ENCODE assay signal across 14 cellular contexts in the genomic region with DNA sequence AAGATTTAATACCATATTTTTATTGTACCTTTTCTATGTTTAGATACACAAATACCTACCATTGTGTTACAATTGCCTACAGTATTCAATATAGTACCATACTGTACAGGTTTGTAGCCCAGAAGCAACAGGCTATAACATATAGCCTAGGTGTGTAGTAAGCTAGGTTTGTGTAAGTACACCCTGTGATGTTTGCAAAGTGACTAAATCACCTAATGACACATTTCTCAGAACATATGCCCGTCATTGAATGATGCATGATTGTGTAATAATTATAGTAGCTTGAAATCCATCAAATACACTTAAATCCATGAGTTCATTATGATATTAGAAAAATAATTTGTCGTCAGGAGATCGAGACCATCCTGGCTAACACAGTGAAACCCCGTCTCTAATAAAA. TPM values are rescaled to one million over a fixed set of nuclear protein-coding genes. Genes with fewer than 3 reads are reported as not detected.
DNase-seq lines count a peak whose midpoint lies in the region; ATAC-seq, FAIRE-seq and TF ChIP-seq lines count a peak whose summit lies in the region.
"Had no signal": no experiment of that assay in that cellular context is flagged by ENCODE, and none has a peak within 500 bp of the region (broad histone marks: within the 10 kb centered on the region; RNA-seq: fewer than 3 reads in every experiment).

No MANE protein-coding gene starts in this region.

- H3K4me1 ChIP-seq in A549 (0 out of 3 replicates have a peak, but pooled peaks cover 5% of the 10 kb centered on the region), PC-9 (replicated peaks; ENCODE audit: insufficient read depth) (peaks cover 13% of the 10 kb centered on the region; the same call in 1 of the 2 replicates), endothelial cell of umbilical vein (ENCODE audit: control insufficient read depth, extremely low read depth, insufficient read depth, low read length) (peaks cover 30% of the 10 kb centered on the region), kidney (ENCODE audit: control insufficient read depth in 1 of 2, insufficient read depth in 1 of 2, low read depth in 1 of 2, low read length in 2 of 2) (no peaks in the 10 kb centered on the region)
- peaks cover 42 to 99% (median 82%) of the 10 kb centered on the region in 10 experiments for H3K4me1 ChIP-seq in BLaER1 treated with 17β-estradiol and CSF1 and Interleukin-3, amounts not matched to agents 10 nM and 100 nM

- WGBS in A549 (ENCODE audit: missing lambda C conversion rate) = 42% methylated on average over 4 of the region's 4 CpGs

- H3K79me2 ChIP-seq in PC-9 (ENCODE audit: low read depth) = no peaks in the 10 kb centered on the region
- H3K79me2 ChIP-seq in endothelial cell of umbilical vein (ENCODE audit: control insufficient read depth, insufficient read depth, low read length) = no peaks in the 10 kb centered on the region

- no peak overlapping the region for H2AFZ ChIP-seq in PC-9
- no peak overlapping the region for H2AFZ ChIP-seq in endothelial cell of umbilical vein (ENCODE audit: low read depth, low read length)

- 0 out of 22 replicates have a peak, but pooled peaks cover 0 to 6% (median 0%) of the 10 kb centered on the region in 11 experiments for H4K20me1 ChIP-seq in BLaER1 treated with 17β-estradiol and CSF1 and Interleukin-3, amounts not matched to agents 10 nM and 100 nM
- H4K20me1 ChIP-seq in PC-9 (ENCODE audit: insufficient read depth) = no peaks in the 10 kb centered on the region
- H4K20me1 ChIP-seq in endothelial cell of umbilical vein (replicated peaks; ENCODE audit: control insufficient read depth, extremely low read depth, insufficient read depth, low read length) = no peaks in the 10 kb centered on the region

- H3K4me2 ChIP-seq in A549 (no peak overlapping the region), PC-9 (peak overlapping the region; percentile 19; the same call in 1 of the 2 replicates), endothelial cell of umbilical vein (ENCODE audit: insufficient read depth, low read length) (no peak overlapping the region)
- peak overlapping the region; percentile 69 to 91 (median 86); a peak in 21 of 22 replicates for H3K4me2 ChIP-seq in BLaER1 treated with 17β-estradiol and CSF1 and Interleukin-3, amounts not matched to agents 10 nM and 100 nM

- CTCF ChIA-PET in A549 (lab: Yijun Ruan, JAX) = interaction anchor here (5.2 kb wide), 1 partner anchor 29 kb away, joined by 44 read pairs; a partner anchor contains a TSS
- CTCF ChIA-PET in PC-9 (lab: Charles Lee) = interaction anchor here (0.6 kb wide), 1 partner anchor 34 kb away, joined by 3 read pairs; no protein-coding TSS in a partner anchor
- CTCF ChIA-PET in endothelial cell of umbilical vein (lab: Charles Lee) = interaction anchor here (0.7 to 4.3 kb wide), 3 partner anchors 12 to 28 kb away, joined by 3 to 49 read pairs (median 4); no protein-coding TSS in a partner anchor

- peaks cover 42 to 92% (median 80%) of the 10 kb centered on the region in 11 experiments for H3K27me3 ChIP-seq in BLaER1 treated with 17β-estradiol and CSF1 and Interleukin-3, amounts not matched to agents 10 nM and 100 nM
- H3K27me3 ChIP-seq in PC-9 (ENCODE audit: insufficient read depth, low read depth) (no peaks in the 10 kb centered on the region), endothelial cell of umbilical vein (ENCODE audit: control insufficient read depth in 2 of 2, insufficient read depth in 2 of 2, low read length in 2 of 2) (no peaks in the 10 kb centered on the region)

- TF ChIP-seq POLR2A in A549 (IDR thresholded peaks at IDR 0.05; ENCODE audit: low read length) (no peak), endothelial cell of umbilical vein (IDR thresholded peaks at IDR 0.05; ENCODE audit: low read depth, low read length) (no peak)

- DNase-seq in A549 (ENCODE audit: low read depth in 1 of 2, low spot score in 1 of 2) (no peak), PC-9 (no peak), endothelial cell of umbilical vein (ENCODE audit: low read depth, low spot score) (no peak), NCI-H774 (lab: John Stamatoyannopoulos, UW) (no peak), kidney (no peak), mucosa of gallbladder (ENCODE audit: low spot score) (no peak), posterior cingulate gyrus (no peak)
- DNase-seq: DMS 273 treated with DMSO at 0.1 percent for 48 hours, NCI-H1092 treated with DMSO at 0.1 percent for 48 hours, NCI-H1930, NCI-H2171, NCI-H510A, SHP77 treated with DMSO at 0.1 percent for 48 hours had no signal

- no peak overlapping the region for H3K27ac ChIP-seq in A549
- peak overlapping the region; percentile 73 to 91 (median 83); a peak in 21 of 22 replicates for H3K27ac ChIP-seq in BLaER1 treated with 17β-estradiol and CSF1 and Interleukin-3, amounts not matched to agents 10 nM and 100 nM
- H3K27ac ChIP-seq in PC-9 = no peak overlapping the region
- H3K27ac ChIP-seq in endothelial cell of umbilical vein (ENCODE audit: insufficient read depth, low read depth, low read length) = peak overlapping the region; percentile 37
- no peak overlapping the region for H3K27ac ChIP-seq in kidney (ENCODE audit: low read depth in 2 of 2, low read length in 2 of 2)

- intact Hi-C loops in PC-9 (cut with micrococcal nuclease; ENCODE audit: unreplicated experiment) (no loop called here), endothelial cell of umbilical vein (cut with micrococcal nuclease) (no loop called here), kidney (cut with DNase I) (no loop called here), posterior cingulate gyrus (cut with DNase I) (no loop called here)

- TF ChIP-seq RAD21 in A549 (conservative IDR thresholded peaks at IDR 0.05 in 1 of 2, IDR thresholded peaks at IDR 0.05 in 1 of 2) = no peak

- POLR2A ChIA-PET in A549 (lab: Yijun Ruan, JAX) (no interaction called here), PC-9 (lab: Charles Lee; ENCODE audit: unreplicated experiment) (no interaction called here), endothelial cell of umbilical vein (lab: Charles Lee) (no interaction called here)

- H3K4me3 ChIP-seq in A549 (no peak overlapping the region), PC-9 (no peak overlapping the region), endothelial cell of umbilical vein (replicated peaks in 1 of 3; ENCODE audit: insufficient read depth in 1 of 3, low read depth in 1 of 3, low read length in 3 of 3) (no peak overlapping the region), kidney (ENCODE audit: low read length in 2 of 2) (no peak overlapping the region)
- peak overlapping the region in 2 of 10 experiments; percentile 10 to 23; a peak in 2 of 20 replicates for H3K4me3 ChIP-seq in BLaER1 treated with 17β-estradiol and CSF1 and Interleukin-3, amounts not matched to agents 10 nM and 100 nM

- no peak for TF ChIP-seq EP300 in A549 (IDR thresholded peaks at IDR 0.05)

- ATAC-seq in A549 = no peak

- H3K36me3 ChIP-seq in BLaER1 treated with 17β-estradiol and CSF1 and Interleukin-3, amounts not matched to agents 10 nM and 100 nM = peaks cover 0 to 12% (median 5%) of the 10 kb centered on the region in 11 experiments; a peak in 8 of 22 replicates
- H3K36me3 ChIP-seq in PC-9 (ENCODE audit: low read depth) (no peaks in the 10 kb centered on the region), endothelial cell of umbilical vein (ENCODE audit: control insufficient read depth in 2 of 2, extremely low read depth in 1 of 2, insufficient read depth in 2 of 2, low read length in 2 of 2) (peaks cover 0 to 3% of the 10 kb centered on the region in 2 experiments), kidney (ENCODE audit: control insufficient read depth in 1 of 2, insufficient read depth in 2 of 2, low read length in 2 of 2) (no peaks in the 10 kb centered on the region)

- BruUV-seq in PC-9 (replicated peaks; lab: Mats Ljungman, UMichigan) = no TSS peak
- BruUV-seq in endothelial cell of umbilical vein (replicated peaks; lab: Mats Ljungman, UMichigan) = no TSS peak

- no peaks in the 10 kb centered on the region for H3F3A ChIP-seq in PC-9 (ENCODE audit: insufficient read depth, low read depth)

- no peaks in the 10 kb centered on the region for H3K9me2 ChIP-seq in PC-9 (ENCODE audit: insufficient read depth)

- FAIRE-seq in A549 (lab: Jason Lieb, UNC) (no peak), endothelial cell of umbilical vein (lab: Jason Lieb, UNC) (no peak), kidney (lab: Jason Lieb, UNC) (no peak)

- H3K9ac ChIP-seq in BLaER1 treated with 17β-estradiol and CSF1 and Interleukin-3, amounts not matched to agents 10 nM and 100 nM = peak overlapping the region in 8 of 11 experiments; percentile 62 to 77 (median 71); a peak in 10 of 22 replicates
- no peak overlapping the region for H3K9ac ChIP-seq in endothelial cell of umbilical vein (replicated peaks; ENCODE audit: extremely low read depth, insufficient read depth, low read length)
- H3K9ac ChIP-seq in kidney (ENCODE audit: low read length in 2 of 2) = no peak overlapping the region

- no peaks in the 10 kb centered on the region for H3K9me3 ChIP-seq in A549
- peaks cover 13 to 26% (median 17%) of the 10 kb centered on the region in 11 experiments for H3K9me3 ChIP-seq in BLaER1 treated with 17β-estradiol and CSF1 and Interleukin-3, amounts not matched to agents 10 nM and 100 nM (replicated peaks in 1 of 11)
- no peaks in the 10 kb centered on the region for H3K9me3 ChIP-seq in PC-9 (ENCODE audit: insufficient read depth, low read depth)
- H3K9me3 ChIP-seq in endothelial cell of umbilical vein (replicated peaks; ENCODE audit: control insufficient read depth, insufficient read depth, low read length) = no peaks in the 10 kb centered on the region
- no peaks in the 10 kb centered on the region for H3K9me3 ChIP-seq in kidney (ENCODE audit: control insufficient read depth in 1 of 2, low read length in 2 of 2)

- TF ChIP-seq CTCF in A549 (IDR thresholded peaks at IDR 0.05) (no peak), PC-9 (conservative IDR thresholded peaks at IDR 0.05) (no peak), endothelial cell of umbilical vein (IDR thresholded peaks at IDR 0.05; ENCODE audit: extremely low read depth in 1 of 2, insufficient read depth in 1 of 2, low read depth in 1 of 2, low read length in 2 of 2) (no peak), kidney (IDR thresholded peaks at IDR 0.05; ENCODE audit: borderline replicate concordance, extremely low read depth, insufficient read depth) (no peak)

- dilution Hi-C loops in endothelial cell of umbilical vein (cut with MboI; ENCODE audit: extremely low pct_ligation_motif_present, low sequenced_read_pairs) = no loop called here

- H3K9me1 ChIP-seq in endothelial cell of umbilical vein (replicated peaks; ENCODE audit: control insufficient read depth, extremely low read depth, insufficient read depth, low read length) = no peaks in the 10 kb centered on the region

RNA-seq across cellular contexts. Expression of a gene that starts 30.8 kb away (rescaled TPM):
- 0.39 and 0.56 TPM in 2 replicates for polyA plus RNA-seq in A549 (2011; rRNA removed)
- polyA plus RNA-seq in A549 (2012; cell fraction: cytosol; rRNA removed) = 0.12 and 0.19 TPM in 2 replicates
- 0.56 and 0.72 TPM in 2 replicates for polyA plus RNA-seq in A549 (2012; cell fraction: nucleus; rRNA removed)
- polyA plus RNA-seq in A549 (2017; fragmentation: RNase III; extraction: RNeasy Plus Mini Kit Qiagen cat#74134 plus additional on column Dnase treatment) = 0.13 to 0.21 TPM (median 0.15 TPM) in 3 replicates
- 0.58 and 0.99 TPM in 2 replicates for polyA minus RNA-seq in A549 (2011; rRNA and poly(A)+ RNA removed)
- total RNA-seq in PC-9 (2021) = 0.17 and 0.63 TPM in 2 replicates
- 4.0 and 6.2 TPM in 2 replicates for total RNA-seq in endothelial cell of umbilical vein
- 6.0 and 6.1 TPM in 2 replicates for polyA plus RNA-seq in endothelial cell of umbilical vein
- polyA plus RNA-seq in endothelial cell of umbilical vein (2011; cell fraction: cytosol; rRNA removed) = 3.9 and 4.7 TPM in 2 replicates
- polyA plus RNA-seq in endothelial cell of umbilical vein (2011; cell fraction: nucleus; rRNA removed) = 31.6 and 35.6 TPM in 2 replicates
- 4.2 and 4.7 TPM in 2 replicates for polyA plus RNA-seq in endothelial cell of umbilical vein (2012)
- 13.8 and 19.6 TPM in 2 replicates for polyA minus RNA-seq in endothelial cell of umbilical vein
- not detected for polyA minus RNA-seq in endothelial cell of umbilical vein (2011; cell fraction: cytosol; rRNA and poly(A)+ RNA removed)
- 13.5 and 19.1 TPM in 2 replicates for polyA minus RNA-seq in endothelial cell of umbilical vein (2011; cell fraction: nucleus; rRNA and poly(A)+ RNA removed)
- 6.4 TPM for total RNA-seq in kidney
- polyA plus RNA-seq in kidney (ENCODE audit: insufficient read depth, low read depth, low replicate concordance) = 0.95 TPM
- total RNA-seq in mucosa of gallbladder = 4.6 TPM

RNA-seq across cellular contexts. Expression of a gene that starts 42.6 kb away (rescaled TPM):
- 137 and 209 TPM in 2 replicates for polyA plus RNA-seq in A549 (2011; rRNA removed)
- polyA plus RNA-seq in A549 (2012; cell fraction: cytosol; rRNA removed) = 88.4 and 101 TPM in 2 replicates
- polyA plus RNA-seq in A549 (2012; cell fraction: nucleus; rRNA removed) = 65.4 and 111 TPM in 2 replicates
- polyA plus RNA-seq in A549 (2017; fragmentation: RNase III; extraction: RNeasy Plus Mini Kit Qiagen cat#74134 plus additional on column Dnase treatment) = 165 to 190 TPM (median 166 TPM) in 3 replicates
- 113 and 122 TPM in 2 replicates for polyA minus RNA-seq in A549 (2011; rRNA and poly(A)+ RNA removed)
- 83.5 and 101 TPM in 2 replicates for total RNA-seq in PC-9 (2021)
- 63.7 and 69.1 TPM in 2 replicates for total RNA-seq in endothelial cell of umbilical vein
- 19.4 and 28.6 TPM in 2 replicates for polyA plus RNA-seq in endothelial cell of umbilical vein
- 41.5 and 45.2 TPM in 2 replicates for polyA plus RNA-seq in endothelial cell of umbilical vein (2011; cell fraction: cytosol; rRNA removed)
- 67.2 and 94.8 TPM in 2 replicates for polyA plus RNA-seq in endothelial cell of umbilical vein (2011; cell fraction: nucleus; rRNA removed)
- polyA plus RNA-seq in endothelial cell of umbilical vein (2012) = 60.0 and 85.3 TPM in 2 replicates
- polyA minus RNA-seq in endothelial cell of umbilical vein = 62.1 and 66.3 TPM in 2 replicates
- 57.0 TPM for polyA minus RNA-seq in endothelial cell of umbilical vein (2011; cell fraction: cytosol; rRNA and poly(A)+ RNA removed)
- polyA minus RNA-seq in endothelial cell of umbilical vein (2011; cell fraction: nucleus; rRNA and poly(A)+ RNA removed) = 30.6 and 52.1 TPM in 2 replicates
- 35.7 TPM for total RNA-seq in kidney
- 21.7 TPM for polyA plus RNA-seq in kidney (ENCODE audit: insufficient read depth, low read depth, low replicate concordance)
- total RNA-seq in mucosa of gallbladder = 26.9 TPM

Comparison
In these comparisons a context has a peak if more than half of its experiments do, and no peak if none do; other contexts are left out.
1. H3K27ac ChIP-seq: peak in BLaER1 treated with 17β-estradiol and CSF1 and Interleukin-3, amounts not matched to agents 10 nM and 100 nM (11 of 11) and endothelial cell of umbilical vein (single experiment); none in A549 (0 of 2), PC-9 (single experiment) and kidney (0 of 2).
2. H3K4me2 ChIP-seq: peak in BLaER1 treated with 17β-estradiol and CSF1 and Interleukin-3, amounts not matched to agents 10 nM and 100 nM (11 of 11) and PC-9 (single experiment); none in A549 (single experiment) and endothelial cell of umbilical vein (single experiment).
3. H3K9ac ChIP-seq: peak in BLaER1 treated with 17β-estradiol and CSF1 and Interleukin-3, amounts not matched to agents 10 nM and 100 nM (8 of 11); none in endothelial cell of umbilical vein (single experiment) and kidney (0 of 2).